In genomic region chr5:145978672-145979071, GRCh38 we compare ENCODE assay signal across 16 cellular contexts. TPM values are rescaled to one million over a fixed set of nuclear protein-coding genes. Genes with fewer than 3 reads are reported as not detected.
DNase-seq lines count a peak whose midpoint lies in the region; ATAC-seq, FAIRE-seq and TF ChIP-seq lines count a peak whose summit lies in the region.
"Had no signal": no experiment of that assay in that cellular context is flagged by ENCODE, and none has a peak within 500 bp of the region (broad histone marks: within the 10 kb centered on the region; RNA-seq: fewer than 3 reads in every experiment).

No MANE protein-coding gene starts in this region.

- peak; percentile 29 to 60 (median 53) for ATAC-seq in heart left ventricle
- peak; percentile 9 to 65 (median 58) for ATAC-seq in pancreas
- ATAC-seq: activated CD8-positive, alpha-beta T cell treated with anti-CD3 and anti-CD28 coated beads, Interleukin-2, amount 10 ng/mL, durations not matched to agents 7 days and 5 days; K562; stimulated activated naive CD8-positive, alpha-beta T cell treated with anti-CD3 and anti-CD28 coated beads, Interleukin-15, amount 100 ng/mL, for 72 hours had no signal

- TF ChIP-seq POLR2A in heart left ventricle (IDR thresholded peaks at IDR 0.05) = no peak

- no peaks in the 10 kb centered on the region for H3K27me3 ChIP-seq in heart left ventricle
- H3K27me3 ChIP-seq in pancreas = no peaks in the 10 kb centered on the region
- no peaks in the 10 kb centered on the region for H3K27me3 ChIP-seq in SJCRH30

- H3K27ac ChIP-seq in heart left ventricle (peak overlapping the region in 11 of 12 donors; percentile 3 to 73 (median 29)), pancreas (peak overlapping the region; percentile 13 to 79 (median 50)), SJCRH30 (no peak overlapping the region)
- H3K27ac ChIP-seq: epithelial cell of prostate had no signal

- H3K4me3 ChIP-seq in heart left ventricle (no peak overlapping the region), pancreas (no peak overlapping the region), SJCRH30 (no peak overlapping the region)
- H3K4me3 ChIP-seq: K562 had no signal

- H3K9me3 ChIP-seq in heart left ventricle = peaks cover 0 to 6% (median 0%) of the 10 kb centered on the region in 12 donors
- H3K9me3 ChIP-seq in pancreas = no peaks in the 10 kb centered on the region
- no peaks in the 10 kb centered on the region for H3K9me3 ChIP-seq in SJCRH30 (replicated peaks)

- H3K4me1 ChIP-seq in heart left ventricle (peaks cover 0 to 56% (median 25%) of the 10 kb centered on the region in 12 donors), pancreas (peaks cover 65 to 72% (median 69%) of the 10 kb centered on the region in 3 donors), SJCRH30 (no peaks in the 10 kb centered on the region; the same call in 1 of the 2 replicates)

- H3K36me3 ChIP-seq in heart left ventricle (no peaks in the 10 kb centered on the region), pancreas (no peaks in the 10 kb centered on the region), SJCRH30 (no peaks in the 10 kb centered on the region)

- peak; percentile 38 for DNase-seq in Daoy (ENCODE audit: low read depth)
- DNase-seq in NCI-H446 (lab: John Stamatoyannopoulos, UW) = peak; percentile 9 to 80
- peak in 3 of 5 donors; percentile 23 to 36 (median 29) for DNase-seq in heart left ventricle
- DNase-seq in pancreas = peak in 3 of 6 donors; percentile 40 to 79 (median 63)
- DNase-seq in HT-29 (ENCODE audit: low spot score) = no peak
- no peak for DNase-seq in SJCRH30
- DNase-seq in activated naive CD4-positive, alpha-beta T cell treated with anti-CD3 and anti-CD28 coated beads, Interleukin-2, amount 50 U/mL, for 16 hours = no peak
- DNase-seq: activated CD8-positive, alpha-beta T cell treated with anti-CD3 and anti-CD28 coated beads, Interleukin-2, amount 10 ng/mL, durations not matched to agents 7 days and 5 days; cortex of kidney; DMS153; posterior cingulate gyrus; stimulated activated naive CD8-positive, alpha-beta T cell treated with anti-CD3 and anti-CD28 coated beads, Interleukin-15, amount 100 ng/mL, for 72 hours had no signal

- FAIRE-seq in pancreas (lab: Jason Lieb, UNC) = no peak
- FAIRE-seq: islet of Langerhans, K562 had no signal

- 19 to 31% (median 25%) methylated on average over 1 of the region's 1 CpG for WGBS in heart left ventricle, 4 donors
- WGBS in pancreas, 2 donors = 8% methylated on average over 1 of the region's 1 CpG

- intact Hi-C loops in heart left ventricle (cut with DNase I) = no loop called here
- intact Hi-C loops in pancreas (cut with DNase I) = no loop called here

- TF ChIP-seq CTCF in heart left ventricle (IDR thresholded peaks at IDR 0.05) (no peak), pancreas (IDR thresholded peaks at IDR 0.05) (no peak)

RNA-seq across cellular contexts. Expression of gene SH3RF2, which starts 42.3 kb away (rescaled TPM):
- 11.6 and 11.9 TPM in 2 replicates for total RNA-seq in Daoy (2014; rRNA removed; shearing (Covaris generic))
- total RNA-seq in heart left ventricle (100 to 1,000 TPM in 8 of 9 donors, 10 to 100 TPM in 1; 83.2 to 495 (median 180) TPM), pancreas (10 to 100 TPM in 5 of 6 donors, 1 to 10 TPM in 1; 6.3 to 18.0 (median 12.8) TPM)
- polyA plus RNA-seq in heart left ventricle (100 to 1,000 TPM in 1 of 2 donors, 10 to 100 TPM in 1; 31.3 to 750 TPM), pancreas (10 to 100 TPM; 10.3 to 22.4 TPM)
- total RNA-seq in HT-29 (2014; rRNA removed; shearing (Covaris generic)) = 13.9 and 15.9 TPM in 2 replicates
- not detected in 2 replicates for total RNA-seq in SJCRH30 (2014; rRNA removed; shearing (Covaris generic))
- total RNA-seq: activated CD8-positive, alpha-beta T cell treated with anti-CD3 and anti-CD28 coated beads, Interleukin-2, amount 10 ng/mL, durations not matched to agents 7 days and 5 days; B cell; K562 had no signal

Comparison
In these comparisons a context has a peak if more than half of its experiments do, and no peak if none do; other contexts are left out.
1. DNase-seq: peak in Daoy (single experiment), NCI-H446 (2 of 2) and heart left ventricle (3 of 5); none in HT-29 (single experiment), SJCRH30 (0 of 2) and activated naive CD4-positive, alpha-beta T cell treated with anti-CD3 and anti-CD28 coated beads, Interleukin-2, amount 50 U/mL, for 16 hours (single experiment).